In genomic region chr15:39205081-39205480, GRCh38 we compare ENCODE assay signal across 21 cellular contexts.
"Had no signal": no experiment of that assay in that cellular context is flagged by ENCODE, and none has a peak within 500 bp of the region (broad histone marks: within the 10 kb centered on the region; RNA-seq: fewer than 3 reads in every experiment).

No MANE protein-coding gene starts in this region.

- DNase-seq: cortex of kidney; effector memory CD4-positive, alpha-beta T cell; esophagus squamous epithelium; foreskin fibroblast; left colon; left ventricle myocardium superior; mesendoderm; naive thymus-derived CD4-positive, alpha-beta T cell; posterior cingulate gyrus; sigmoid colon; stimulated activated CD4-positive, alpha-beta T cell treated with anti-CD3 and anti-CD28 coated beads, Interleukin-2, amount 100 ng/mL, for 24 hours; stimulated activated CD4-positive, alpha-beta T cell treated with anti-CD3 and anti-CD28 coated beads, Interleukin-4, amount 100 ng/mL, for 4 hours; stimulated activated naive B cell treated with anti-CD40 and anti-IgM and Interleukin-4, amounts not matched to agents 10 μg/mL and 1 μg/mL and 100 μg/mL, for 72 hours; stimulated activated naive CD8-positive, alpha-beta T cell treated with anti-CD3 and anti-CD28 coated beads, Interleukin-15, amount 100 ng/mL, for 72 hours; transverse colon had no signal

- H3K27ac Mint-ChIP-seq: naive thymus-derived CD4-positive, alpha-beta T cell; stimulated activated naive B cell treated with anti-CD40 and anti-IgM and Interleukin-4, amounts not matched to agents 10 μg/mL and 1 μg/mL and 100 μg/mL, for 72 hours; stimulated activated naive CD8-positive, alpha-beta T cell treated with anti-CD3 and anti-CD28 coated beads, Interleukin-15, amount 100 ng/mL, for 72 hours had no signal

- H2AFZ ChIP-seq: hepatocyte had no signal

- H3K4me1 ChIP-seq: right atrium auricular region, transverse colon had no signal

- H3K79me2 ChIP-seq: hepatocyte had no signal

- H3K9me3 ChIP-seq: esophagus squamous epithelium, neutrophil, right atrium auricular region, sigmoid colon, thoracic aorta, transverse colon had no signal

- H3K4me2 ChIP-seq: hepatocyte had no signal

- ATAC-seq: left colon; left ventricle myocardium superior; naive thymus-derived CD4-positive, alpha-beta T cell; stimulated activated naive B cell treated with anti-CD40 and anti-IgM and Interleukin-4, amounts not matched to agents 10 μg/mL and 1 μg/mL and 100 μg/mL, for 72 hours; stimulated activated naive CD8-positive, alpha-beta T cell treated with anti-CD3 and anti-CD28 coated beads, Interleukin-15, amount 100 ng/mL, for 72 hours had no signal

- H3K4me3 ChIP-seq: esophagus squamous epithelium, hepatocyte, lung, right atrium auricular region, sigmoid colon, skin epidermis, thoracic aorta, transverse colon had no signal

- H3K9me3 Mint-ChIP-seq: stimulated activated naive B cell treated with anti-CD40 and anti-IgM and Interleukin-4, amounts not matched to agents 10 μg/mL and 1 μg/mL and 100 μg/mL, for 72 hours; stimulated activated naive CD8-positive, alpha-beta T cell treated with anti-CD3 and anti-CD28 coated beads, Interleukin-15, amount 100 ng/mL, for 72 hours had no signal

- H3K4me1 Mint-ChIP-seq: naive thymus-derived CD4-positive, alpha-beta T cell; stimulated activated naive B cell treated with anti-CD40 and anti-IgM and Interleukin-4, amounts not matched to agents 10 μg/mL and 1 μg/mL and 100 μg/mL, for 72 hours; stimulated activated naive CD8-positive, alpha-beta T cell treated with anti-CD3 and anti-CD28 coated beads, Interleukin-15, amount 100 ng/mL, for 72 hours had no signal

- H3K27me3 ChIP-seq: esophagus squamous epithelium, hepatocyte, neutrophil, right atrium auricular region, sigmoid colon, transverse colon had no signal

- H3K36me3 Mint-ChIP-seq: naive thymus-derived CD4-positive, alpha-beta T cell; stimulated activated naive B cell treated with anti-CD40 and anti-IgM and Interleukin-4, amounts not matched to agents 10 μg/mL and 1 μg/mL and 100 μg/mL, for 72 hours had no signal

- H3K4me3 Mint-ChIP-seq: naive thymus-derived CD4-positive, alpha-beta T cell; stimulated activated naive B cell treated with anti-CD40 and anti-IgM and Interleukin-4, amounts not matched to agents 10 μg/mL and 1 μg/mL and 100 μg/mL, for 72 hours; stimulated activated naive CD8-positive, alpha-beta T cell treated with anti-CD3 and anti-CD28 coated beads, Interleukin-15, amount 100 ng/mL, for 72 hours had no signal

- H3K27ac ChIP-seq: hepatocyte, neutrophil, right atrium auricular region, sigmoid colon, thoracic aorta, transverse colon had no signal

- H3K36me3 ChIP-seq: esophagus squamous epithelium, neutrophil, right atrium auricular region, sigmoid colon, thoracic aorta, transverse colon had no signal
